17 cellular contexts compared by ENCODE assay signal in genomic region chr2:83972123-83972522, GRCh38.
"Had no signal": no experiment of that assay in that cellular context is flagged by ENCODE, and none has a peak within 500 bp of the region (broad histone marks: within the 10 kb centered on the region; RNA-seq: fewer than 3 reads in every experiment).

No MANE protein-coding gene starts in this region.

- H3K27ac ChIP-seq: foreskin keratinocyte, psoas muscle, spleen, VCaP had no signal

- H3K27me3 Mint-ChIP-seq: activated CD8-positive, alpha-beta memory T cell treated with anti-CD3 and anti-CD28 coated beads, Interleukin-2, amount 10 ng/mL, durations not matched to agents 7 days and 5 days; activated naive CD4-positive, alpha-beta T cell treated with anti-CD3 and anti-CD28 coated beads, Interleukin-2, amount 10 ng/mL, durations not matched to agents 7 days and 5 days; central memory CD8-positive, alpha-beta T cell; stimulated activated naive CD8-positive, alpha-beta T cell treated with anti-CD3 and anti-CD28 coated beads, Interleukin-15, amount 100 ng/mL, for 72 hours; type B pancreatic cell had no signal

- H3K9me3 ChIP-seq: psoas muscle had no signal

- H3K27me3 ChIP-seq: foreskin keratinocyte, spleen had no signal

- H3K9me3 Mint-ChIP-seq: activated naive CD4-positive, alpha-beta T cell treated with anti-CD3 and anti-CD28 coated beads, Interleukin-2, amount 10 ng/mL, durations not matched to agents 7 days and 5 days had no signal

- H3K27ac Mint-ChIP-seq: activated CD4-positive, alpha-beta memory T cell treated with anti-CD3 and anti-CD28 coated beads for 36 hours; activated CD8-positive, alpha-beta memory T cell treated with anti-CD3 and anti-CD28 coated beads, Interleukin-2, amount 10 ng/mL, durations not matched to agents 7 days and 5 days; activated naive CD4-positive, alpha-beta T cell treated with anti-CD3 and anti-CD28 coated beads, Interleukin-2, amount 10 ng/mL, durations not matched to agents 7 days and 5 days; activated T-helper 2 cell treated with anti-CD3 and anti-CD28 coated beads, Interferon-gamma antibody, Interleukin-2, Interleukin-4, amounts not matched to agents 10 μg/mL and 5 μg/mL and 100 μg/mL, durations not matched to agents 14 hours and 24 hours and 36 hours; stimulated activated naive CD8-positive, alpha-beta T cell treated with anti-CD3 and anti-CD28 coated beads, Interleukin-15, amount 100 ng/mL, for 72 hours; type B pancreatic cell had no signal

- H3K4me1 ChIP-seq: foreskin keratinocyte, psoas muscle, spleen had no signal

- DNase-seq: activated CD4-positive, alpha-beta memory T cell treated with anti-CD3 and anti-CD28 coated beads for 36 hours; activated CD8-positive, alpha-beta memory T cell treated with anti-CD3 and anti-CD28 coated beads, Interleukin-2, amount 10 ng/mL, durations not matched to agents 7 days and 5 days; activated naive CD4-positive, alpha-beta T cell treated with anti-CD3 and anti-CD28 coated beads, Interleukin-2, amount 10 ng/mL, durations not matched to agents 7 days and 5 days; activated T-cell treated with anti-CD3 and anti-CD28 coated beads, Interleukin-2, amount 50 U/mL, for 1 hour; cortex of kidney; effector CD4-positive, alpha-beta T cell; psoas muscle; spleen; stimulated activated naive CD8-positive, alpha-beta T cell treated with anti-CD3 and anti-CD28 coated beads, Interleukin-15, amount 100 ng/mL, for 72 hours had no signal

- H3K4me3 ChIP-seq: psoas muscle, spleen had no signal

- H3K4me3 Mint-ChIP-seq: activated CD4-positive, alpha-beta memory T cell treated with anti-CD3 and anti-CD28 coated beads for 36 hours; activated CD8-positive, alpha-beta memory T cell treated with anti-CD3 and anti-CD28 coated beads, Interleukin-2, amount 10 ng/mL, durations not matched to agents 7 days and 5 days; activated naive CD4-positive, alpha-beta T cell treated with anti-CD3 and anti-CD28 coated beads, Interleukin-2, amount 10 ng/mL, durations not matched to agents 7 days and 5 days; central memory CD8-positive, alpha-beta T cell; neural crest cell; stimulated activated naive CD8-positive, alpha-beta T cell treated with anti-CD3 and anti-CD28 coated beads, Interleukin-15, amount 100 ng/mL, for 72 hours; type B pancreatic cell had no signal

- H3K4me1 Mint-ChIP-seq: activated CD8-positive, alpha-beta memory T cell treated with anti-CD3 and anti-CD28 coated beads, Interleukin-2, amount 10 ng/mL, durations not matched to agents 7 days and 5 days; activated naive CD4-positive, alpha-beta T cell treated with anti-CD3 and anti-CD28 coated beads, Interleukin-2, amount 10 ng/mL, durations not matched to agents 7 days and 5 days; central memory CD8-positive, alpha-beta T cell; neural crest cell; stimulated activated naive CD8-positive, alpha-beta T cell treated with anti-CD3 and anti-CD28 coated beads, Interleukin-15, amount 100 ng/mL, for 72 hours had no signal

- ATAC-seq: activated CD8-positive, alpha-beta memory T cell treated with anti-CD3 and anti-CD28 coated beads, Interleukin-2, amount 10 ng/mL, durations not matched to agents 7 days and 5 days; foreskin keratinocyte; psoas muscle; sciatic nerve; stimulated activated naive CD8-positive, alpha-beta T cell treated with anti-CD3 and anti-CD28 coated beads, Interleukin-15, amount 100 ng/mL, for 72 hours had no signal

- FAIRE-seq: endothelial cell of umbilical vein had no signal

- H3K36me3 Mint-ChIP-seq: activated CD4-positive, alpha-beta memory T cell treated with anti-CD3 and anti-CD28 coated beads for 36 hours; activated CD8-positive, alpha-beta memory T cell treated with anti-CD3 and anti-CD28 coated beads, Interleukin-2, amount 10 ng/mL, durations not matched to agents 7 days and 5 days; activated naive CD4-positive, alpha-beta T cell treated with anti-CD3 and anti-CD28 coated beads, Interleukin-2, amount 10 ng/mL, durations not matched to agents 7 days and 5 days had no signal

- H3K36me3 ChIP-seq: spleen had no signal
